In the genomic region with DNA sequence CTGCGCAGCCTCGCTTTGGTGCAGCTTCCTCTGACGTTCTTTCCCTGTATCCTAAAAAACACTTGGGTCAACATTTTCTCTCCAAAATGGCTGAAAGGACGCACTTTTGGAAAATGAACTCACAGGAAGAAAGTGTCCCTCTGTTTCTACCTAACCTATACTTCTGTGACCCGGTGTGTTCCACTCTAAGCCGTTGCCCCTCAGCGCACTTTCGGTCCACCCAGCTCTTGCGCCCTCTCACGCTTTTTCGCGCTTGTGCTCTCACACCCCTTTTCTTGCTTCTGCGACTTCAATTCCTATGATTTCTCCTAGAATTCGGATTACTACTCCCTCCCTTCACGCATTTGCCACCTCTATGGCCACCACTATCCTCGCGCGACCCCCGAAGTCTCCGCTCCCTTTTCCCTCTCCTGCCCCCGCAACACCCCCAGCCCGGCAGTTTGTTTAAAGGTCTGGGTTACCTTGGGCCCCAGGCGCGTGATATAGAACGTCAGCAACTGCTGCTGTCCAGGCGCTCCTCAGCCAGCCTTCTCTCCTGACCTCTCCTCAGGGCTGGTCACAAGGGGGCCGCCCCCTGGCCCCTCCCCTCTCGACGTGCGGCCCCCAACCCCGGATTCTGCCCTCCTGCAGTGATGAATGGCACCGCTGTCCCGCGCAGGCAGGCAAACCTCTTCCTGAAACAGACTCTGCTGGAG, we compare ENCODE assay signal across 8 cellular contexts. TPM values are rescaled to one million over a fixed set of nuclear protein-coding genes. Genes with fewer than 3 reads are reported as not detected.
A peak's percentile ranks its signal among the peaks of the same experiment; 100 is the strongest.
DNase-seq lines count a peak whose midpoint lies in the region; ATAC-seq, FAIRE-seq and TF ChIP-seq lines count a peak whose summit lies in the region.

Gene USP51 (minus strand): TSS at position 534 of the 695 bp plus-strand sequence. CDS start 909 bp downstream, outside the sequence.

- H3K4me3 ChIP-seq in HUES64 (ENCODE audit: low read length), result peak within 1 kb of the TSS; percentile 72
- H3K4me3 ChIP-seq in endothelial cell of umbilical vein (replicated peaks in 1 of 3; ENCODE audit: insufficient read depth in 1 of 3, low read depth in 1 of 3, low read length in 3 of 3), result peak within 1 kb of the TSS; percentile 22 to 70 (median 61)

- peak; percentile 91 for DNase-seq in ELF-1 (ENCODE audit: low read depth, low spot score)
- DNase-seq in activated CD4-positive, alpha-beta T cell treated with anti-CD3 and anti-CD28 coated beads, Interleukin-2, amount 10 ng/mL, durations not matched to agents 24 days and 14 days, result peak; percentile 66
- DNase-seq in endothelial cell of umbilical vein (ENCODE audit: low read depth, low spot score), result peak; percentile 31
- DNase-seq in mesothelial cell of epicardium (ENCODE audit: low spot score in 2 of 2, unreplicated experiment in 2 of 2), result peak in 1 of 2 experiments; percentile 40
- no peak for DNase-seq in NK-92 treated with Interleukin-12 subunit alpha and Interleukin-12 subunit beta, amount 100 ng/mL, for 24 hours (lab: John Stamatoyannopoulos, UW)

- intact Hi-C loops in activated CD4-positive, alpha-beta T cell treated with anti-CD3 and anti-CD28 coated beads, Interleukin-2, amount 10 ng/mL, durations not matched to agents 24 days and 14 days (cut with micrococcal nuclease), result no loop called here
- intact Hi-C loops in endothelial cell of umbilical vein (cut with micrococcal nuclease), result no loop called here

- peak within 1 kb of the TSS; percentile 94 for H3K27ac Mint-ChIP-seq in activated CD4-positive, alpha-beta T cell treated with anti-CD3 and anti-CD28 coated beads, Interleukin-2, amount 10 ng/mL, durations not matched to agents 24 days and 14 days
- H3K27ac Mint-ChIP-seq in mesothelial cell of epicardium, result peak within 1 kb of the TSS; percentile 99

- H4K20me1 ChIP-seq in endothelial cell of umbilical vein (replicated peaks; ENCODE audit: control insufficient read depth, extremely low read depth, insufficient read depth, low read length), result no peaks in the 10 kb centered on the region

- WGBS in HUES64, result under 1% methylated on average over 34 of the region's 34 CpGs

- dilution Hi-C loops in endothelial cell of umbilical vein (cut with MboI; ENCODE audit: extremely low pct_ligation_motif_present, low sequenced_read_pairs), result no loop called here

- peak within 1 kb of the TSS; percentile 88 for H3K27ac ChIP-seq in HUES64 (ENCODE audit: low read depth, low read length)
- H3K27ac ChIP-seq in endothelial cell of umbilical vein (ENCODE audit: insufficient read depth, low read depth, low read length), result peak within 1 kb of the TSS; percentile 54
- peak within 1 kb of the TSS; percentile 85 for H3K27ac ChIP-seq in temporal lobe (ENCODE audit: low read depth, low read length)

- POLR2A ChIA-PET in endothelial cell of umbilical vein (lab: Charles Lee), result interaction anchor here (0.9 to 1.3 kb wide), 3 partner anchors 37 to 419 kb away, joined by 3 to 4 read pairs (median 3); partner anchors contain the start of genes MAGEH1 and RRAGB

- H3K79me2 ChIP-seq in endothelial cell of umbilical vein (ENCODE audit: control insufficient read depth, insufficient read depth, low read length), result no peaks in the 10 kb centered on the region

- TF ChIP-seq CTCF in endothelial cell of umbilical vein (IDR thresholded peaks at IDR 0.05; ENCODE audit: extremely low read depth in 1 of 2, insufficient read depth in 1 of 2, low read depth in 1 of 2, low read length in 2 of 2) (peak in 1 of 2 donors; percentile 1), mesothelial cell of epicardium (IDR thresholded peaks at IDR 0.05; ENCODE audit: unreplicated experiment) (no peak)

- H3K27me3 ChIP-seq in HUES64 (ENCODE audit: insufficient read depth, low read length) (no peaks in the 10 kb centered on the region), endothelial cell of umbilical vein (ENCODE audit: control insufficient read depth in 2 of 2, insufficient read depth in 2 of 2, low read length in 2 of 2) (no peaks in the 10 kb centered on the region)

- H3K36me3 ChIP-seq in HUES64 (ENCODE audit: insufficient read depth, low read length) (peaks cover 11% of the 10 kb centered on the region; the same call in 1 of the 2 replicates), endothelial cell of umbilical vein (ENCODE audit: control insufficient read depth in 2 of 2, extremely low read depth in 1 of 2, insufficient read depth in 2 of 2, low read length in 2 of 2) (no peaks in the 10 kb centered on the region)

- CTCF ChIA-PET in endothelial cell of umbilical vein (lab: Charles Lee), result interaction anchor here (0.9 to 2.0 kb wide), 8 partner anchors 37 to 760 kb away, joined by 3 to 32 read pairs (median 5); partner anchors contain the start of genes MAGEH1 and RRAGB

- H3K9ac ChIP-seq in HUES64 (ENCODE audit: low read depth, low read length) (peak within 1 kb of the TSS; percentile 75), endothelial cell of umbilical vein (replicated peaks; ENCODE audit: extremely low read depth, insufficient read depth, low read length) (peak within 1 kb of the TSS; percentile 81)

- H3K4me2 ChIP-seq in endothelial cell of umbilical vein (ENCODE audit: insufficient read depth, low read length), result peak within 1 kb of the TSS; percentile 71

- H3K27me3 Mint-ChIP-seq in activated CD4-positive, alpha-beta T cell treated with anti-CD3 and anti-CD28 coated beads, Interleukin-2, amount 10 ng/mL, durations not matched to agents 24 days and 14 days, result no peaks in the 10 kb centered on the region
- no peaks in the 10 kb centered on the region for H3K27me3 Mint-ChIP-seq in mesothelial cell of epicardium (ENCODE audit: low read depth)

- H3K9me1 ChIP-seq in endothelial cell of umbilical vein (replicated peaks; ENCODE audit: control insufficient read depth, extremely low read depth, insufficient read depth, low read length), result no peaks in the 10 kb centered on the region

- no TSS peak for BruUV-seq in endothelial cell of umbilical vein (replicated peaks; lab: Mats Ljungman, UMichigan)

- FAIRE-seq in endothelial cell of umbilical vein (lab: Jason Lieb, UNC), result peak; percentile 35

- H3K9me3 Mint-ChIP-seq in activated CD4-positive, alpha-beta T cell treated with anti-CD3 and anti-CD28 coated beads, Interleukin-2, amount 10 ng/mL, durations not matched to agents 24 days and 14 days, result no peaks in the 10 kb centered on the region
- peaks cover 21% of the 10 kb centered on the region for H3K9me3 Mint-ChIP-seq in mesothelial cell of epicardium

- H3K4me3 Mint-ChIP-seq in activated CD4-positive, alpha-beta T cell treated with anti-CD3 and anti-CD28 coated beads, Interleukin-2, amount 10 ng/mL, durations not matched to agents 24 days and 14 days, result peak within 1 kb of the TSS; percentile 92
- peak within 1 kb of the TSS; percentile 90 for H3K4me3 Mint-ChIP-seq in mesothelial cell of epicardium

- peak within 1 kb of the TSS; percentile 48 for H2AFZ ChIP-seq in endothelial cell of umbilical vein (ENCODE audit: low read depth, low read length)

- H3K4me1 Mint-ChIP-seq in activated CD4-positive, alpha-beta T cell treated with anti-CD3 and anti-CD28 coated beads, Interleukin-2, amount 10 ng/mL, durations not matched to agents 24 days and 14 days, result peaks cover 14% of the 10 kb centered on the region
- peaks cover 14% of the 10 kb centered on the region for H3K4me1 Mint-ChIP-seq in mesothelial cell of epicardium

- H3K36me3 Mint-ChIP-seq in activated CD4-positive, alpha-beta T cell treated with anti-CD3 and anti-CD28 coated beads, Interleukin-2, amount 10 ng/mL, durations not matched to agents 24 days and 14 days (ENCODE audit: low read depth), result no peaks in the 10 kb centered on the region
- H3K36me3 Mint-ChIP-seq in mesothelial cell of epicardium, result no peaks in the 10 kb centered on the region

- peak; percentile 40 for ATAC-seq in GM21367 (IDR thresholded peaks at IDR 0.05; ENCODE audit: unreplicated experiment)

- H3K4me1 ChIP-seq in HUES64 (ENCODE audit: insufficient read depth, low read length), result peaks cover 9% of the 10 kb centered on the region; the same call in 1 of the 2 replicates
- H3K4me1 ChIP-seq in endothelial cell of umbilical vein (ENCODE audit: control insufficient read depth, extremely low read depth, insufficient read depth, low read length), result peaks cover 2% of the 10 kb centered on the region

- TF ChIP-seq POLR2A in endothelial cell of umbilical vein (IDR thresholded peaks at IDR 0.05; ENCODE audit: low read depth, low read length), result no peak

- H3K9me3 ChIP-seq in HUES64 (ENCODE audit: insufficient read depth, low read depth, low read length) (no peaks in the 10 kb centered on the region), endothelial cell of umbilical vein (replicated peaks; ENCODE audit: control insufficient read depth, insufficient read depth, low read length) (no peaks in the 10 kb centered on the region)

TF ChIP-seq in endothelial cell of umbilical vein, 7 proteins besides CTCF, POLR2A, EP300 and RAD21:
- TF ChIP-seq MAX (IDR thresholded peaks at IDR 0.05; ENCODE audit: insufficient read depth, insufficient read length) (no peak), FOS (IDR thresholded peaks at IDR 0.05; ENCODE audit: borderline replicate concordance, insufficient read depth, low read length) (no peak), MYC (IDR thresholded peaks at IDR 0.05; ENCODE audit: low read depth, low read length) (no peak), GATA2 (IDR thresholded peaks at IDR 0.05; ENCODE audit: insufficient read depth, insufficient read length, low read depth, low read length) (no peak), POLR2AphosphoS5 (IDR thresholded peaks at IDR 0.05; ENCODE audit: insufficient read depth, low read depth, low read length) (no peak)

RNA-seq across cellular contexts. Expression of gene USP51, which starts in this region (rescaled TPM):
- polyA plus RNA-seq in HUES64 (2013, experiment 1 of 2), result 4.5 TPM
- polyA plus RNA-seq in HUES64 (2013, experiment 2 of 2), result 5.5 TPM
- 1.5 and 2.6 TPM in 2 replicates for total RNA-seq in activated CD4-positive, alpha-beta T cell treated with anti-CD3 and anti-CD28 coated beads, Interleukin-2, amount 10 ng/mL, durations not matched to agents 24 days and 14 days
- total RNA-seq in endothelial cell of umbilical vein, result 0.77 and 0.97 TPM in 2 replicates
- polyA plus RNA-seq in endothelial cell of umbilical vein, result 0.86 and 0.94 TPM in 2 replicates
- polyA plus RNA-seq in endothelial cell of umbilical vein (2011; cell fraction: cytosol; rRNA removed), result 0.48 TPM in 2 replicates
- 0.54 and 0.63 TPM in 2 replicates for polyA plus RNA-seq in endothelial cell of umbilical vein (2011; cell fraction: nucleus; rRNA removed)
- 0.33 and 0.41 TPM in 2 replicates for polyA plus RNA-seq in endothelial cell of umbilical vein (2012)
- polyA minus RNA-seq in endothelial cell of umbilical vein, result 5.2 and 6.6 TPM in 2 replicates
- not detected for polyA minus RNA-seq in endothelial cell of umbilical vein (2011; cell fraction: cytosol; rRNA and poly(A)+ RNA removed)
- polyA minus RNA-seq in endothelial cell of umbilical vein (2011; cell fraction: nucleus; rRNA and poly(A)+ RNA removed), result 1.6 and 3.8 TPM in 2 replicates
- 4.6 to 5.6 TPM (median 5.1 TPM) in 3 replicates for total RNA-seq in mesothelial cell of epicardium
- 3.7 TPM for total RNA-seq in temporal lobe
